ENCODE assay signal across 17 cellular contexts in the genomic region with DNA sequence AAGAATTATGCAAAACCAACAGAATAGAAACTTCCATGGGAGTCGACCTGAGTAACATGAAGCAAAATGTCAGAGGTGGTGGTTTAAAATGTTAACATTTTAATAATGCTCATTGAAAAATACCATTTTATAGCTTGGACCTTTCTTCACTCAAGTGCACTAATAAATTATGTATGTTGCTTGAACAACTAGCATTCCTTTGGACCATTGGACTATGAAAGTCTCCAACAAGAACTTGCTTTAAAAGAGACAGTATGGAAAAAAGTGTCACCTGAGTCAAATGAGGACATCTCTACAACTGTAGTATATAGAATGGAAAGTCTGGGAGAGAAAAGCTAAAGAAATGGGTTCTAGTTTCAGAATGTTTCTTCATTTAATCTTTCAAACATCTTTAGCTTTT.
"Had no signal": no experiment of that assay in that cellular context is flagged by ENCODE, and none has a peak within 500 bp of the region (broad histone marks: within the 10 kb centered on the region; RNA-seq: fewer than 3 reads in every experiment).

No MANE protein-coding gene starts in this region.

- H3K27ac Mint-ChIP-seq: activated CD4-positive, alpha-beta memory T cell treated with anti-CD3 and anti-CD28 coated beads, Interleukin-2, amount 10 ng/mL, durations not matched to agents 7 days and 5 days; activated CD4-positive, alpha-beta T cell treated with anti-CD3 and anti-CD28 coated beads for 36 hours; activated naive CD4-positive, alpha-beta T cell treated with anti-CD3 and anti-CD28 coated beads, Interleukin-2, amount 50 U/mL, for 24 hours; effector memory CD8-positive, alpha-beta T cell; natural killer cell treated with Interleukin-12 subunit alpha and Interleukin-12 subunit beta and Interleukin-15 and Interleukin-18, amount 100 ng/mL, for 72 hours had no signal

- ATAC-seq: activated CD4-positive, alpha-beta T cell treated with anti-CD3 and anti-CD28 coated beads for 36 hours; activated T-cell treated with anti-CD3 and anti-CD28 coated beads, Interleukin-2, amount 50 U/mL, for 4 hours; effector memory CD8-positive, alpha-beta T cell; left cardiac atrium; lower lobe of right lung; natural killer cell treated with Interleukin-12 subunit alpha and Interleukin-12 subunit beta and Interleukin-15 and Interleukin-18, amount 100 ng/mL, for 72 hours had no signal

- H3K9me3 Mint-ChIP-seq: activated CD4-positive, alpha-beta memory T cell treated with anti-CD3 and anti-CD28 coated beads, Interleukin-2, amount 10 ng/mL, durations not matched to agents 7 days and 5 days; activated naive CD4-positive, alpha-beta T cell treated with anti-CD3 and anti-CD28 coated beads, Interleukin-2, amount 50 U/mL, for 24 hours; activated T-cell treated with anti-CD3 and anti-CD28 coated beads, Interleukin-2, amount 50 U/mL, for 4 hours; effector memory CD8-positive, alpha-beta T cell; natural killer cell treated with Interleukin-12 subunit alpha and Interleukin-12 subunit beta and Interleukin-15 and Interleukin-18, amount 100 ng/mL, for 72 hours had no signal

- H3K4me1 Mint-ChIP-seq: activated CD4-positive, alpha-beta memory T cell treated with anti-CD3 and anti-CD28 coated beads, Interleukin-2, amount 10 ng/mL, durations not matched to agents 7 days and 5 days had no signal

- H3K36me3 ChIP-seq: uterus had no signal

- H3K9me3 ChIP-seq: esophagus squamous epithelium, lower lobe of right lung, sigmoid colon, transverse colon, uterus had no signal

- H3K27me3 Mint-ChIP-seq: activated CD4-positive, alpha-beta memory T cell treated with anti-CD3 and anti-CD28 coated beads, Interleukin-2, amount 10 ng/mL, durations not matched to agents 7 days and 5 days; activated CD4-positive, alpha-beta T cell treated with anti-CD3 and anti-CD28 coated beads for 36 hours; activated naive CD4-positive, alpha-beta T cell treated with anti-CD3 and anti-CD28 coated beads, Interleukin-2, amount 50 U/mL, for 24 hours; effector memory CD8-positive, alpha-beta T cell; natural killer cell treated with Interleukin-12 subunit alpha and Interleukin-12 subunit beta and Interleukin-15 and Interleukin-18, amount 100 ng/mL, for 72 hours had no signal

- H3K4me3 ChIP-seq: esophagus squamous epithelium, lower lobe of right lung, sigmoid colon, transverse colon, uterus had no signal

- H3K27me3 ChIP-seq: sigmoid colon, transverse colon, uterus had no signal

- H3K4me3 Mint-ChIP-seq: activated CD4-positive, alpha-beta memory T cell treated with anti-CD3 and anti-CD28 coated beads, Interleukin-2, amount 10 ng/mL, durations not matched to agents 7 days and 5 days; activated CD4-positive, alpha-beta T cell treated with anti-CD3 and anti-CD28 coated beads for 36 hours; activated naive CD4-positive, alpha-beta T cell treated with anti-CD3 and anti-CD28 coated beads, Interleukin-2, amount 50 U/mL, for 24 hours; activated T-cell treated with anti-CD3 and anti-CD28 coated beads, Interleukin-2, amount 50 U/mL, for 4 hours; effector memory CD8-positive, alpha-beta T cell; natural killer cell treated with Interleukin-12 subunit alpha and Interleukin-12 subunit beta and Interleukin-15 and Interleukin-18, amount 100 ng/mL, for 72 hours had no signal

- H3K27ac ChIP-seq: esophagus squamous epithelium, lower lobe of right lung, sigmoid colon, transverse colon, uterus had no signal

- H3K4me1 ChIP-seq: esophagus squamous epithelium, lower lobe of right lung, uterus had no signal

- DNase-seq: activated CD4-positive, alpha-beta memory T cell treated with anti-CD3 and anti-CD28 coated beads, Interleukin-2, amount 10 ng/mL, durations not matched to agents 7 days and 5 days; activated CD4-positive, alpha-beta T cell treated with anti-CD3 and anti-CD28 coated beads for 36 hours; activated effector memory CD4-positive, alpha-beta T cell treated with anti-CD3 and anti-CD28 coated beads, Interleukin-2, amount 50 U/mL, for 16 hours; activated T-cell treated with anti-CD3 and anti-CD28 coated beads, Interleukin-2, amount 50 U/mL, for 4 hours; amniotic stem cell; effector memory CD8-positive, alpha-beta T cell; esophagus squamous epithelium; left cardiac atrium; lower lobe of right lung; sigmoid colon; stimulated activated CD4-positive, alpha-beta T cell treated with anti-CD3 and anti-CD28 coated beads, Interleukin-2, amount 100 ng/mL, for 24 hours; stimulated activated naive CD4-positive, alpha-beta T cell treated with Interleukin-2 at 50 U/mL for 16 hours; SW 1271; transverse colon; uterus had no signal
